In genomic region chr20:47305667-47306066, GRCh38 we compare ENCODE assay signal across 17 cellular contexts. TPM values are rescaled to one million over a fixed set of nuclear protein-coding genes. Genes with fewer than 3 reads are reported as not detected.
DNase-seq lines count a peak whose midpoint lies in the region; ATAC-seq, FAIRE-seq and TF ChIP-seq lines count a peak whose summit lies in the region.
"Had no signal": no experiment of that assay in that cellular context is flagged by ENCODE, and none has a peak within 500 bp of the region (broad histone marks: within the 10 kb centered on the region; RNA-seq: fewer than 3 reads in every experiment).

No MANE protein-coding gene starts in this region.

- no peak for TF ChIP-seq POLR2A in K562 (conservative IDR thresholded peaks at IDR 0.05)

- H3K9me1 ChIP-seq in K562 (ENCODE audit: control insufficient read depth, insufficient read depth, low read length), result peaks cover 3% of the 10 kb centered on the region

- H3K36me3 ChIP-seq in CD8-positive, alpha-beta T cell (ENCODE audit: insufficient read depth, low read length), result peaks cover 19% of the 10 kb centered on the region
- peaks cover 97% of the 10 kb centered on the region for H3K36me3 ChIP-seq in K562 (ENCODE audit: control insufficient read depth, insufficient read depth, low read length)
- H3K36me3 ChIP-seq in neutrophil, result peaks cover 34% of the 10 kb centered on the region

- no peak overlapping the region for H3K4me2 ChIP-seq in K562 (ENCODE audit: insufficient read depth, low read length)
- H3K4me2 ChIP-seq: KMS-11 had no signal

- ATAC-seq in CD8-positive, alpha-beta T cell, result no peak
- ATAC-seq in K562, result no peak
- no peak for ATAC-seq in HG02759 (IDR thresholded peaks at IDR 0.05; ENCODE audit: unreplicated experiment)
- no peak for ATAC-seq in GM19463 (IDR thresholded peaks at IDR 0.05; ENCODE audit: unreplicated experiment)
- ATAC-seq: left lobe of liver had no signal

- 88% methylated on average over 4 of the region's 4 CpGs for WGBS in K562 (ENCODE audit: insufficient coverage, low coverage, missing lambda C conversion rate)

- no peak overlapping the region for H3K9ac ChIP-seq in K562 (ENCODE audit: insufficient read depth in 1 of 2, low read depth in 2 of 2, low read length in 2 of 2)
- H3K9ac ChIP-seq: KMS-11 had no signal

- FAIRE-seq in K562 (lab: Jason Lieb, UNC), result no peak

- no peak for TF ChIP-seq EP300 in K562 (IDR thresholded peaks at IDR 0.05; ENCODE audit: low read length)

- in situ Hi-C loops in K562 (cut with MboI), result loop anchor here (5.0 kb wide), 1 partner anchor 77 kb away; no protein-coding TSS in a partner anchor

- peaks cover 18% of the 10 kb centered on the region for H4K20me1 ChIP-seq in K562 (replicated peaks; ENCODE audit: control insufficient read depth, insufficient read depth, low read length)

- TSS peak; percentile 28 for BruUV-seq in K562 (replicated peaks; lab: Mats Ljungman, UMichigan)

- H3K4me1 ChIP-seq in CD8-positive, alpha-beta T cell (ENCODE audit: insufficient read depth, low read length), result peaks cover 6% of the 10 kb centered on the region
- H3K4me1 ChIP-seq in K562 (replicated peaks in 1 of 2; ENCODE audit: control insufficient read depth in 2 of 2, insufficient read depth in 2 of 2, low read length in 2 of 2), result peaks cover 0 to 6% of the 10 kb centered on the region in 2 experiments; a peak in 2 of 5 replicates
- H3K4me1 ChIP-seq in neutrophil (ENCODE audit: control insufficient read depth in 1 of 2, insufficient read depth in 1 of 2, low read depth in 1 of 2, low read length in 1 of 2), result peaks cover 3 to 5% of the 10 kb centered on the region in 2 experiments

- POLR2A ChIA-PET in CD8-positive, alpha-beta T cell (lab: Charles Lee), result no interaction called here
- POLR2A ChIA-PET in K562 (lab: Yijun Ruan, JAX), result interaction anchor here (0.7 to 0.9 kb wide), 3 partner anchors 12 to 147 kb away, joined by 3 read pairs; no protein-coding TSS in a partner anchor

- intact Hi-C loops in CD8-positive, alpha-beta T cell (cut with DNase I, micrococcal nuclease), result no loop called here
- intact Hi-C loops in K562 (cut with micrococcal nuclease), result no loop called here

- H3K27me3 ChIP-seq in CD8-positive, alpha-beta T cell (ENCODE audit: insufficient read depth, low read length), result no peaks in the 10 kb centered on the region
- no peaks in the 10 kb centered on the region for H3K27me3 ChIP-seq in K562 (ENCODE audit: control insufficient read depth in 2 of 2, insufficient read depth in 2 of 2, low read length in 2 of 2)
- H3K27me3 ChIP-seq in neutrophil, result no peaks in the 10 kb centered on the region

- H3K9me3 ChIP-seq in CD8-positive, alpha-beta T cell (ENCODE audit: low read length), result no peaks in the 10 kb centered on the region
- H3K9me3 ChIP-seq in K562 (replicated peaks; ENCODE audit: control insufficient read depth, insufficient read depth, low read depth, low read length) (no peaks in the 10 kb centered on the region), neutrophil (no peaks in the 10 kb centered on the region)

- no peak overlapping the region for H2AFZ ChIP-seq in K562 (ENCODE audit: low read depth, low read length)

- no peak overlapping the region for H3K4me3 Mint-ChIP-seq in CD8-positive, alpha-beta T cell
- H3K4me3 Mint-ChIP-seq: B cell had no signal

- H3K4me3 ChIP-seq in CD8-positive, alpha-beta T cell (ENCODE audit: low read depth, low read length), result no peak overlapping the region
- H3K4me3 ChIP-seq in K562 (no peak overlapping the region), neutrophil (ENCODE audit: low read depth in 1 of 2, low read length in 1 of 2) (no peak overlapping the region)

- CTCF ChIA-PET in CD8-positive, alpha-beta T cell (lab: Charles Lee), result interaction anchor here (0.9 to 9.5 kb wide), 2 partner anchors 33 to 78 kb away, joined by 3 to 58 read pairs; no protein-coding TSS in a partner anchor
- CTCF ChIA-PET in K562 (lab: Yijun Ruan, JAX; ENCODE audit: low intra/inter-chr PET ratio), result no interaction called here

- H3K27ac ChIP-seq in CD8-positive, alpha-beta T cell (ENCODE audit: low read depth, low read length), result no peak overlapping the region
- no peak overlapping the region for H3K27ac ChIP-seq in K562 (ENCODE audit: extremely low read depth, low read depth, low read length)
- H3K27ac ChIP-seq in neutrophil, result peak overlapping the region; percentile 30
- H3K27ac ChIP-seq: KMS-11 had no signal

- no peak for TF ChIP-seq CTCF in CD8-positive, alpha-beta T cell (IDR thresholded peaks at IDR 0.05)
- TF ChIP-seq CTCF in K562 (IDR thresholded peaks at IDR 0.05 in 2 of 3, conservative IDR thresholded peaks at IDR 0.05 in 1 of 3; ENCODE audit: insufficient read depth in 2 of 3, low read depth in 1 of 3, low read length in 3 of 3), result no peak
- no peak for TF ChIP-seq CTCF in neutrophil (IDR thresholded peaks at IDR 0.05)

- no peak for DNase-seq in CD8-positive, alpha-beta T cell
- DNase-seq in NCI-H226 (peak; percentile 64), K562 (ENCODE audit: extremely low read depth in 1 of 4, low spot score in 3 of 4) (no peak), NCI-H446 (lab: John Stamatoyannopoulos, UW) (no peak)
- DNase-seq: activated CD4-positive, alpha-beta T cell treated with anti-CD3 and anti-CD28 coated beads for 1 hour; dermis blood vessel endothelial cell; DMS 273 treated with DMSO at 0.1 percent for 48 hours; NCI-H1417; NCI-H2171 treated with DMSO at 0.1 percent for 48 hours; posterior cingulate gyrus; stimulated activated CD4-positive, alpha-beta T cell treated with anti-CD3 and anti-CD28 coated beads, Interleukin-15, amount 100 ng/mL, for 24 hours had no signal

- peak overlapping the region; percentile 71 for H3K27ac Mint-ChIP-seq in CD8-positive, alpha-beta T cell
- H3K27ac Mint-ChIP-seq: B cell had no signal

- peaks cover 72% of the 10 kb centered on the region for H3K36me3 Mint-ChIP-seq in CD8-positive, alpha-beta T cell

- no peaks in the 10 kb centered on the region for H3K9me3 Mint-ChIP-seq in CD8-positive, alpha-beta T cell

- peaks cover 100% of the 10 kb centered on the region for H3K79me2 ChIP-seq in K562 (ENCODE audit: control insufficient read depth, insufficient read depth, low read length)

- no peaks in the 10 kb centered on the region for H3K27me3 Mint-ChIP-seq in CD8-positive, alpha-beta T cell (ENCODE audit: low read depth)
- H3K27me3 Mint-ChIP-seq: B cell had no signal

- no peak for TF ChIP-seq RAD21 in K562 (CRISPR knock-in tag; conservative IDR thresholded peaks at IDR 0.05 in 1 of 2, IDR thresholded peaks at IDR 0.05 in 1 of 2)

- peaks cover 22% of the 10 kb centered on the region for H3K4me1 Mint-ChIP-seq in CD8-positive, alpha-beta T cell (ENCODE audit: low read depth)

TF ChIP-seq in K562, 482 proteins besides CTCF, POLR2A, EP300 and RAD21:
- no peak for TF ChIP-seq NBN (IDR thresholded peaks at IDR 0.05; ENCODE audit: low read depth)
- no peak for TF ChIP-seq PYGO2 (tag; IDR thresholded peaks at IDR 0.05)
TF ChIP-seq in K562: peak in this region for 0.

RNA-seq across cellular contexts. Expression of gene ZMYND8, which starts 50.8 kb away (rescaled TPM):
- total RNA-seq in CD8-positive, alpha-beta T cell, result 10 to 100 TPM; 23.2 to 27.0 TPM
- total RNA-seq in K562 (2011; cell fraction: chromatin; rRNA removed; ENCODE audit: low replicate concordance), result 399 and 515 TPM in 2 replicates
- 184 and 194 TPM in 2 replicates for total RNA-seq in K562 (2011; cell fraction: nucleolus; rRNA removed)
- 232 and 241 TPM in 2 replicates for total RNA-seq in K562 (2011; cell fraction: nucleoplasm; rRNA removed)
- total RNA-seq in K562 (2014; rRNA removed) (51.8 and 62.6 TPM in 2 replicates), K562 (2014; rRNA removed; fragmentation: Illumina TruSeq; extraction: Trizol) (71.9 and 79.2 TPM in 2 replicates), K562 (2015; rRNA removed; fragmentation: Illumina TruSeq; extraction: Trizol) (65.3 and 67.3 TPM in 2 replicates), K562 (2021) (129 and 148 TPM in 2 replicates)
- polyA plus RNA-seq in K562 (2011; rRNA removed) (80.8 and 95.0 TPM in 2 replicates), K562 (2014; fragmentation: Illumina TruSeq; extraction: Trizol) (97.2 and 121 TPM in 2 replicates), K562 (2014; fragmentation: Nextera tagmentation; extraction: Ambion mirVana) (10 to 100 TPM; 31.8 to 58.0 TPM), K562 (2014; rRNA removed) (63.9 and 79.5 TPM in 2 replicates)
- 42.9 and 46.7 TPM in 2 replicates for polyA plus RNA-seq in K562 (2011; cell fraction: cytosol; rRNA removed)
- 147 and 184 TPM in 2 replicates for polyA plus RNA-seq in K562 (2011; cell fraction: nucleus; rRNA removed)
- polyA plus RNA-seq in K562 (2012), result 48.4 and 62.9 TPM in 2 replicates
- 140 and 160 TPM in 2 replicates for polyA minus RNA-seq in K562 (2011; rRNA and poly(A)+ RNA removed)
- polyA minus RNA-seq in K562 (2011; cell fraction: cytosol; rRNA and poly(A)+ RNA removed), result 71.6 and 73.2 TPM in 2 replicates
- polyA minus RNA-seq in K562 (2011; cell fraction: nucleus; rRNA and poly(A)+ RNA removed), result 125 and 198 TPM in 2 replicates
